26 cellular contexts compared by ENCODE assay signal in the genomic region with DNA sequence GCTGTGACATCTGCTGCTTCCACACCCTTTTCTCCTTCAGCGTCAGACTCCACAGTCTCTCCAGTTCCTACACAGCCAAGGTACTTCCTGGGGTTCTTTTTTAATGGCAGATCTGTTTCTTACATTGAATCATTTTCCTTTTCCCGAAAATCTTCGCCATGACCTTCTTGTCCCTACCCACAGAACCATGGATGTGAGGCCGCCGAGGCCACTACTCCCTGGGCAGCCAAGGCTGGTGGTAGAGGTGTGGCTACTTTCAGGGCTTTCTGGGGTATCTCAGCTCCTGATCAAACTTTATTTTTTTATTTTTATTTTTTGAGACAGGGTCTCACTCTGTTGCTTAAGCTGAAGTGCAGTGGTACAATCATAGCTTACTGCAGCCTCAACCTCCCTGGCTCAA. TPM values are rescaled to one million over a fixed set of nuclear protein-coding genes. Genes with fewer than 3 reads are reported as not detected.
DNase-seq lines count a peak whose midpoint lies in the region; FAIRE-seq and TF ChIP-seq lines count a peak whose summit lies in the region.
"Had no signal": no experiment of that assay in that cellular context is flagged by ENCODE, and none has a peak within 500 bp of the region (broad histone marks: within the 10 kb centered on the region; RNA-seq: fewer than 3 reads in every experiment).

No MANE protein-coding gene starts in this region.

- no CpG with 5 or more reads among the region's 5 CpGs for WGBS in neuronal stem cell (ENCODE audit: extremely low coverage in 2 of 2, insufficient read length in 2 of 2, insufficient replicate concordance in 1 of 2), 2 donors
- WGBS in trophoblast cell (ENCODE audit: extremely low coverage, insufficient coverage, insufficient read length) = no CpG with 5 or more reads among the region's 5 CpGs

- H3K4ac ChIP-seq in neuronal stem cell (ENCODE audit: low read length) = no peak overlapping the region
- H3K4ac ChIP-seq in trophoblast cell (ENCODE audit: low read depth, low read length) = no peak overlapping the region

- H3K36me3 ChIP-seq in kidney (ENCODE audit: control insufficient read depth in 1 of 2, insufficient read depth in 2 of 2, low read length in 2 of 2) (no peaks in the 10 kb centered on the region), neuronal stem cell (replicated peaks in 1 of 2; ENCODE audit: control insufficient read depth in 2 of 2, insufficient read depth in 2 of 2, low read length in 2 of 2) (no peaks in the 10 kb centered on the region), trophoblast cell (ENCODE audit: control insufficient read depth in 1 of 2, insufficient read depth in 2 of 2, low read length in 2 of 2) (no peaks in the 10 kb centered on the region), vagina (no peaks in the 10 kb centered on the region)
- H3K36me3 ChIP-seq: BE2C, BLaER1 had no signal

- no peak overlapping the region for H2BK12ac ChIP-seq in neuronal stem cell (ENCODE audit: low read length)
- no peak overlapping the region for H2BK12ac ChIP-seq in trophoblast cell (ENCODE audit: low read length)

- H4K8ac ChIP-seq in neuronal stem cell (ENCODE audit: low read depth, low read length) = no peak overlapping the region
- no peak overlapping the region for H4K8ac ChIP-seq in trophoblast cell (ENCODE audit: low read depth, low read length)

- H3K4me2 ChIP-seq in neuronal stem cell (ENCODE audit: insufficient read depth, low read length, poor library complexity, severe bottlenecking) (no peak overlapping the region), trophoblast cell (ENCODE audit: low read length) (no peak overlapping the region)
- H3K4me2 ChIP-seq: BLaER1 had no signal

- H3K18ac ChIP-seq in neuronal stem cell (ENCODE audit: low read length) (no peak overlapping the region), trophoblast cell (ENCODE audit: low read length) (no peak overlapping the region)

- no peak overlapping the region for H2BK120ac ChIP-seq in neuronal stem cell (ENCODE audit: low read depth, low read length)
- H2BK120ac ChIP-seq in trophoblast cell (ENCODE audit: insufficient read depth, low read length, poor library complexity) = no peak overlapping the region

- no peak for TF ChIP-seq POLR2A in vagina (IDR thresholded peaks at IDR 0.05)

- H2BK5ac ChIP-seq in neuronal stem cell (ENCODE audit: low read length) = peak overlapping the region; percentile 11
- H2BK5ac ChIP-seq in trophoblast cell (ENCODE audit: low read depth, low read length, poor library complexity) = no peak overlapping the region

- H3K9me3 ChIP-seq in kidney (ENCODE audit: control insufficient read depth in 1 of 2, low read length in 2 of 2) (no peaks in the 10 kb centered on the region), neuronal stem cell (replicated peaks in 1 of 2; ENCODE audit: control insufficient read depth in 2 of 2, insufficient read depth in 1 of 2, low read depth in 1 of 2, low read length in 2 of 2) (no peaks in the 10 kb centered on the region), trophoblast cell (ENCODE audit: insufficient read depth, low read depth, low read length) (no peaks in the 10 kb centered on the region), vagina (no peaks in the 10 kb centered on the region)
- H3K9me3 ChIP-seq: BE2C had no signal

- peak; percentile 52 for DNase-seq in kidney
- DNase-seq in neuronal stem cell (ENCODE audit: low spot score) = no peak
- DNase-seq in trophoblast cell = no peak
- no peak for DNase-seq in vagina (ENCODE audit: extremely low spot score in 2 of 2)
- no peak for DNase-seq in stimulated activated naive CD4-positive, alpha-beta T cell treated with Interleukin-2 at 50 U/mL for 16 hours (lab: John Stamatoyannopoulos, UW)
- DNase-seq in activated CD4-positive, alpha-beta T cell treated with anti-CD3 and anti-CD28 coated beads, Interleukin-2, amount 50 U/mL, for 48 hours = no peak
- DNase-seq: 8988T; ACHN; BE2C; C1 segment of cervical spinal cord; CD4-positive, alpha-beta memory T cell; CD4-positive, CD25-positive, alpha-beta regulatory T cell; CD8-positive, alpha-beta memory T cell; COR-L47; DMS 273 treated with DMSO at 0.1 percent for 48 hours; DMS153; DMS53; DMS79; DND-41; EL; GDM1 had no signal

- H2AFZ ChIP-seq in neuronal stem cell (ENCODE audit: low read length) = no peak overlapping the region
- H2AFZ ChIP-seq in trophoblast cell (ENCODE audit: insufficient read depth, low read length, poor library complexity) = no peak overlapping the region

- H3K4me3 ChIP-seq in kidney (ENCODE audit: low read length in 2 of 2) (no peak overlapping the region), neuronal stem cell (ENCODE audit: low read length in 2 of 2) (no peak overlapping the region), trophoblast cell (ENCODE audit: low read depth, low read length) (no peak overlapping the region), vagina (no peak overlapping the region)
- H3K4me3 ChIP-seq: BLaER1, GM12878 had no signal

- H3K14ac ChIP-seq in neuronal stem cell (ENCODE audit: low read length) = no peak overlapping the region
- H3K14ac ChIP-seq in trophoblast cell (ENCODE audit: low read length) = no peak overlapping the region

- intact Hi-C loops in kidney (cut with DNase I) (no loop called here), vagina (cut with DNase I) (no loop called here)

- H3K4me1 ChIP-seq in kidney (ENCODE audit: control insufficient read depth in 1 of 2, insufficient read depth in 1 of 2, low read depth in 1 of 2, low read length in 2 of 2) (no peaks in the 10 kb centered on the region), neuronal stem cell (ENCODE audit: control insufficient read depth in 2 of 2, insufficient read depth in 1 of 2, low read depth in 1 of 2, low read length in 2 of 2) (no peaks in the 10 kb centered on the region), trophoblast cell (ENCODE audit: control insufficient read depth in 1 of 2, insufficient read depth in 2 of 2, low read length in 2 of 2) (peaks cover 4 to 12% of the 10 kb centered on the region in 2 experiments), vagina (no peaks in the 10 kb centered on the region)
- H3K4me1 ChIP-seq: BE2C, BLaER1 had no signal

- no peak overlapping the region for H3K23ac ChIP-seq in neuronal stem cell (ENCODE audit: low read depth, low read length, poor library complexity)
- H3K23ac ChIP-seq in trophoblast cell (ENCODE audit: low read length) = no peak overlapping the region

- no peak overlapping the region for H2AK5ac ChIP-seq in neuronal stem cell (ENCODE audit: low read depth, low read length)
- peak overlapping the region; percentile 23 for H2AK5ac ChIP-seq in trophoblast cell (ENCODE audit: low read length)

- H3K9ac ChIP-seq in kidney (ENCODE audit: low read length in 2 of 2) (no peak overlapping the region), neuronal stem cell (ENCODE audit: low read depth, low read length, poor library complexity) (no peak overlapping the region), trophoblast cell (ENCODE audit: low read length) (no peak overlapping the region)
- H3K9ac ChIP-seq: BLaER1 had no signal

- FAIRE-seq in kidney (lab: Jason Lieb, UNC) = no peak
- FAIRE-seq: A204.1, GM12878, GM12892, GM18507 had no signal

- H4K12ac ChIP-seq in trophoblast cell (ENCODE audit: low read depth, low read length) = no peak overlapping the region

- H2BK15ac ChIP-seq in neuronal stem cell (ENCODE audit: low read length) = no peak overlapping the region

- TF ChIP-seq CTCF in kidney (IDR thresholded peaks at IDR 0.05; ENCODE audit: borderline replicate concordance, extremely low read depth, insufficient read depth) = no peak
- no peak for TF ChIP-seq CTCF in vagina (IDR thresholded peaks at IDR 0.05)

- no peaks in the 10 kb centered on the region for H3K79me2 ChIP-seq in trophoblast cell (ENCODE audit: control insufficient read depth, insufficient read depth, low read length, poor library complexity)

- H3K27ac ChIP-seq in kidney (ENCODE audit: low read depth in 2 of 2, low read length in 2 of 2) (no peak overlapping the region), neuronal stem cell (replicated peaks; ENCODE audit: low read length) (no peak overlapping the region), trophoblast cell (ENCODE audit: low read depth, low read length) (no peak overlapping the region), vagina (no peak overlapping the region)
- H3K27ac ChIP-seq: BLaER1 had no signal

- H3K27me3 ChIP-seq in neuronal stem cell (ENCODE audit: control insufficient read depth in 3 of 3, insufficient read depth in 3 of 3, low read depth in 1 of 3, low read length in 3 of 3) = no peaks in the 10 kb centered on the region
- no peaks in the 10 kb centered on the region for H3K27me3 ChIP-seq in trophoblast cell (ENCODE audit: insufficient read depth, low read length)
- no peaks in the 10 kb centered on the region for H3K27me3 ChIP-seq in vagina
- H3K27me3 ChIP-seq: BLaER1 had no signal

- H3K79me1 ChIP-seq in neuronal stem cell (ENCODE audit: low read depth, low read length) (no peaks in the 10 kb centered on the region), trophoblast cell (ENCODE audit: low read length) (peaks cover 17% of the 10 kb centered on the region)

- no peak overlapping the region for H4K91ac ChIP-seq in neuronal stem cell (ENCODE audit: low read depth, low read length, poor library complexity)
- no peak overlapping the region for H4K91ac ChIP-seq in trophoblast cell (ENCODE audit: low read depth, low read length)

RNA-seq across cellular contexts. Expression of a gene that starts 9.5 kb away (rescaled TPM):
- 2.7 TPM for total RNA-seq in kidney
- 0.73 TPM for polyA plus RNA-seq in kidney (ENCODE audit: insufficient read depth, low read depth, low replicate concordance)
- polyA plus RNA-seq in neuronal stem cell (2013, experiment 1 of 2) = 12.2 TPM
- 12.3 TPM for polyA plus RNA-seq in neuronal stem cell (2013, experiment 2 of 2)
- polyA plus RNA-seq in trophoblast cell (2013) = 11.3 and 11.4 TPM in 2 replicates
- 3.9 TPM for total RNA-seq in vagina
